In the genomic region with DNA sequence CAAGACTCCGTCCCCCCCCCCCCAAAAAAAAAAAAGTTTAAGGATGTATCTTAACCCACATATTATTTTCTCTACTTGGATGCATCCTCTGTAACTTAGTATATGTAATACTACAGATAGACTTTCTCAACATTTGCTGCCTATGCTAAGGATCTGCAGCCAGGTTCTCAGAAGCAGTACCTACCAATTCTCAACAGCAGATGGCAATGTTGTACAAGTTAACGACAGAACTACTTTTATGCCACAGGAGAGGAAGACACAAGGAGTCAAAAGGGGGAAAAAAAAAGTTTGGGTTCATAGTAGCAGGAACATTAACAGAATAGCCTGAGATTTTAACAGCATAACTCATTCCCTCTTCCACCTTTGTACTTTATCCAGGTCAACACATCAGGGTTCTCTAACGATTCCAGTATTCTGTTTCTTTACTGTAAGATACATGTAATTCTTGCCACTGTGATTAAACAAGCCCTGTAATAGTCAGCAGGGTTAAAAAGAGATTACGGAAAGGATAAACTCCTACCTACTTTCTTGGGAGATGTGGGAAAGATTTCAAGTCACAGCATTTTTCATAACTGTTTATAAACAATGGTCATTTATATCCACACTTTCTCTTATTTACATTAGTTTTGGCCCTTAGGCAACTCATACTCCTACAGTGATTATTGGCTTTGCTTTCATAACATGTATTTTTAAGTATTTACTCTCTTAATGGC, we compare ENCODE assay signal across 8 cellular contexts. TPM values are rescaled to one million over a fixed set of nuclear protein-coding genes. Genes with fewer than 3 reads are reported as not detected.
DNase-seq lines count a peak whose midpoint lies in the region; ATAC-seq and TF ChIP-seq lines count a peak whose summit lies in the region.

No MANE protein-coding gene starts in this region.

- no peaks in the 10 kb centered on the region for H3F3A ChIP-seq in OCI-LY1 (ENCODE audit: insufficient read depth, low read length)

- TF ChIP-seq CTCF in DND-41 (IDR thresholded peaks at IDR 0.05; ENCODE audit: borderline replicate concordance, extremely low read depth, low read length, poor library complexity, severe bottlenecking), result peak; percentile 89
- TF ChIP-seq CTCF in OCI-LY1 (IDR thresholded peaks at IDR 0.05; ENCODE audit: low read length), result peak; percentile 77
- peak; percentile 76 for TF ChIP-seq CTCF in psoas muscle (IDR thresholded peaks at IDR 0.05)

- DNase-seq in DND-41 (peak; percentile 70), Right ventricle myocardium superior (no peak), psoas muscle (no peak)
- DNase-seq in Jurkat, Clone E6-1 (ENCODE audit: low read depth, low spot score), result peak; percentile 75
- DNase-seq in activated naive CD8-positive, alpha-beta T cell treated with anti-CD3 and anti-CD28 coated beads, Interleukin-2, amount 10 ng/mL, durations not matched to agents 7 days and 5 days, result no peak

- H4K20me1 ChIP-seq in DND-41 (ENCODE audit: insufficient read depth, low read length) (0 out of 2 replicates have a peak, but pooled peaks cover 4% of the 10 kb centered on the region), OCI-LY1 (ENCODE audit: insufficient read depth, low read length) (no peaks in the 10 kb centered on the region)

- ATAC-seq in DND-41 (ENCODE audit: insufficient read depth, low read depth), result peak; percentile 95
- ATAC-seq in activated naive CD8-positive, alpha-beta T cell treated with anti-CD3 and anti-CD28 coated beads, Interleukin-2, amount 10 ng/mL, durations not matched to agents 7 days and 5 days (ENCODE audit: low read depth), result peak; percentile 69
- peak; percentile 80 for ATAC-seq in Right ventricle myocardium superior (ENCODE audit: poor library complexity)
- ATAC-seq in psoas muscle, result peak; percentile 76 to 85 (median 84)
- no peak for ATAC-seq in GM21723 (IDR thresholded peaks at IDR 0.05; ENCODE audit: unreplicated experiment)
- ATAC-seq in HG03159 (IDR thresholded peaks at IDR 0.05; ENCODE audit: unreplicated experiment), result no peak

- H3K4me1 Mint-ChIP-seq in activated naive CD8-positive, alpha-beta T cell treated with anti-CD3 and anti-CD28 coated beads, Interleukin-2, amount 10 ng/mL, durations not matched to agents 7 days and 5 days, result peaks cover 17% of the 10 kb centered on the region

- H3K27me3 Mint-ChIP-seq in activated naive CD8-positive, alpha-beta T cell treated with anti-CD3 and anti-CD28 coated beads, Interleukin-2, amount 10 ng/mL, durations not matched to agents 7 days and 5 days, result no peaks in the 10 kb centered on the region

- no peak overlapping the region for H3K27ac ChIP-seq in DND-41 (ENCODE audit: low read length)
- H3K27ac ChIP-seq in OCI-LY1 (ENCODE audit: low read depth, low read length, poor library complexity, severe bottlenecking), result no peak overlapping the region
- peak overlapping the region; percentile 34 for H3K27ac ChIP-seq in psoas muscle

- no peak overlapping the region for H3K4me3 Mint-ChIP-seq in activated naive CD8-positive, alpha-beta T cell treated with anti-CD3 and anti-CD28 coated beads, Interleukin-2, amount 10 ng/mL, durations not matched to agents 7 days and 5 days

- whole genome bisulfite sequencing in psoas muscle, 3 donors, result 38 to 51% (median 43%) methylated on average over 4 of the region's 4 CpGs

- no peaks in the 10 kb centered on the region for H3K9me3 Mint-ChIP-seq in activated naive CD8-positive, alpha-beta T cell treated with anti-CD3 and anti-CD28 coated beads, Interleukin-2, amount 10 ng/mL, durations not matched to agents 7 days and 5 days

- H3K36me3 ChIP-seq in DND-41 (ENCODE audit: insufficient read depth, low read length) (peaks cover 49% of the 10 kb centered on the region), OCI-LY1 (ENCODE audit: insufficient read depth, low read length) (peaks cover 28% of the 10 kb centered on the region), psoas muscle (ENCODE audit: insufficient read depth in 1 of 2, low read depth in 1 of 2) (peaks cover 3 to 36% of the 10 kb centered on the region in 2 donors)

- H3K9me3 ChIP-seq in DND-41 (ENCODE audit: insufficient read depth, low read length, severe bottlenecking), result no peaks in the 10 kb centered on the region
- H3K9me3 ChIP-seq in OCI-LY1 (ENCODE audit: low read length), result no peaks in the 10 kb centered on the region
- no peaks in the 10 kb centered on the region for H3K9me3 ChIP-seq in psoas muscle

- H3K79me2 ChIP-seq in DND-41 (ENCODE audit: insufficient read depth, low read length) (peaks cover 16% of the 10 kb centered on the region), OCI-LY1 (ENCODE audit: insufficient read depth, low read length) (peaks cover 15% of the 10 kb centered on the region)

- H3K4me1 ChIP-seq in DND-41 (ENCODE audit: insufficient read depth, low read length) (peaks cover 11% of the 10 kb centered on the region), OCI-LY1 (ENCODE audit: insufficient read depth, low read length, severe bottlenecking) (peaks cover 15% of the 10 kb centered on the region), psoas muscle (peaks cover 16% of the 10 kb centered on the region)

- peaks cover 13% of the 10 kb centered on the region for H3K36me3 Mint-ChIP-seq in activated naive CD8-positive, alpha-beta T cell treated with anti-CD3 and anti-CD28 coated beads, Interleukin-2, amount 10 ng/mL, durations not matched to agents 7 days and 5 days

- H3K4me2 ChIP-seq in DND-41 (ENCODE audit: insufficient read depth, low read length) (no peak overlapping the region), OCI-LY1 (ENCODE audit: low read length) (no peak overlapping the region)

- POLR2A ChIA-PET in activated naive CD8-positive, alpha-beta T cell treated with anti-CD3 and anti-CD28 coated beads, Interleukin-2, amount 10 ng/mL, durations not matched to agents 7 days and 5 days (lab: Charles Lee), result interaction anchor here (0.6 to 0.7 kb wide), 3 partner anchors 16 to 343 kb away, joined by 3 to 7 read pairs (median 3); no protein-coding TSS in a partner anchor

- H3K4me3 ChIP-seq in DND-41 (ENCODE audit: low read depth in 1 of 2, low read length in 2 of 2) (no peak overlapping the region), OCI-LY1 (ENCODE audit: low read depth, low read length, poor library complexity, severe bottlenecking) (no peak overlapping the region), psoas muscle (no peak overlapping the region)
- no peak overlapping the region for H3K4me3 ChIP-seq in Jurkat, Clone E6-1 (ENCODE audit: low read length)

- H2AFZ ChIP-seq in DND-41 (ENCODE audit: low read depth, low read length) (no peak overlapping the region), OCI-LY1 (ENCODE audit: low read length) (no peak overlapping the region)

- intact Hi-C loops in Right ventricle myocardium superior (cut with DNase I), result no loop called here
- intact Hi-C loops in psoas muscle (cut with DNase I), result loop anchor here (1.0 to 5.0 kb wide), 3 partner anchors 164 to 355 kb away; no protein-coding TSS in a partner anchor

- no peak overlapping the region for H3K27ac Mint-ChIP-seq in activated naive CD8-positive, alpha-beta T cell treated with anti-CD3 and anti-CD28 coated beads, Interleukin-2, amount 10 ng/mL, durations not matched to agents 7 days and 5 days

- H3K9ac ChIP-seq in DND-41 (ENCODE audit: low read depth, low read length), result no peak overlapping the region
- no peak overlapping the region for H3K9ac ChIP-seq in OCI-LY1 (ENCODE audit: low read length)

- H3K27me3 ChIP-seq in DND-41 (ENCODE audit: insufficient read depth, low read length, poor library complexity) (no peaks in the 10 kb centered on the region), OCI-LY1 (ENCODE audit: insufficient read depth, low read length) (no peaks in the 10 kb centered on the region), psoas muscle (ENCODE audit: insufficient read depth in 3 of 3, low read length in 2 of 3) (no peaks in the 10 kb centered on the region)

- H3K9me2 ChIP-seq in OCI-LY1 (ENCODE audit: low read depth, low read length), result no peaks in the 10 kb centered on the region

RNA-seq across cellular contexts. Expression of gene NEK9, which starts 5.7 kb away (rescaled TPM):
- 46.6 TPM for polyA plus RNA-seq in Jurkat, Clone E6-1 (2012; ENCODE audit: insufficient read depth, insufficient read length)
- total RNA-seq in activated naive CD8-positive, alpha-beta T cell treated with anti-CD3 and anti-CD28 coated beads, Interleukin-2, amount 10 ng/mL, durations not matched to agents 7 days and 5 days, result 100 to 1,000 TPM in 1 of 2 experiments, 10 to 100 TPM in 1; 95.2 to 104 TPM
- total RNA-seq in Right ventricle myocardium superior, result 109 TPM
- 100 to 1,000 TPM in 1 of 4 donors, 10 to 100 TPM in 3; 69.1 to 116 (median 88.5) TPM for total RNA-seq in psoas muscle
- polyA plus RNA-seq in psoas muscle, result 10 to 100 TPM; 17.9 to 49.0 (median 28.0) TPM

RNA-seq across cellular contexts. Expression of gene TMED10, which starts 43.9 kb away (rescaled TPM):
- 136 TPM for polyA plus RNA-seq in Jurkat, Clone E6-1 (2012; ENCODE audit: insufficient read depth, insufficient read length)
- total RNA-seq in activated naive CD8-positive, alpha-beta T cell treated with anti-CD3 and anti-CD28 coated beads, Interleukin-2, amount 10 ng/mL, durations not matched to agents 7 days and 5 days, result 100 to 1,000 TPM; 149 to 154 TPM
- total RNA-seq in Right ventricle myocardium superior, result 235 TPM
- total RNA-seq in psoas muscle, result 100 to 1,000 TPM; 128 to 203 (median 159) TPM
- polyA plus RNA-seq in psoas muscle, result 100 to 1,000 TPM in 2 of 3 donors, 10 to 100 TPM in 1; 88.2 to 255 (median 101) TPM

Comparison
In these comparisons a context has a peak if more than half of its experiments do, and no peak if none do; other contexts are left out.
1. ATAC-seq: peak in DND-41 (single experiment), activated naive CD8-positive, alpha-beta T cell treated with anti-CD3 and anti-CD28 coated beads, Interleukin-2, amount 10 ng/mL, durations not matched to agents 7 days and 5 days (single experiment), Right ventricle myocardium superior (single experiment) and psoas muscle (4 of 4); none in GM21723 (single experiment) and HG03159 (single experiment).
2. DNase-seq: peak in DND-41 (single experiment) and Jurkat, Clone E6-1 (single experiment); none in activated naive CD8-positive, alpha-beta T cell treated with anti-CD3 and anti-CD28 coated beads, Interleukin-2, amount 10 ng/mL, durations not matched to agents 7 days and 5 days (single experiment), Right ventricle myocardium superior (single experiment) and psoas muscle (0 of 2).
3. Peak in every context shown above with its lines, with median percentiles within 50 percentile points of each other: CTCF ChIP-seq.